In genomic region chr10:13809447-13809846, GRCh38 we compare ENCODE assay signal across 28 cellular contexts.
DNase-seq lines count a peak whose midpoint lies in the region; ATAC-seq, FAIRE-seq and TF ChIP-seq lines count a peak whose summit lies in the region.
"Had no signal": no experiment of that assay in that cellular context is flagged by ENCODE, and none has a peak within 500 bp of the region (broad histone marks: within the 10 kb centered on the region; RNA-seq: fewer than 3 reads in every experiment).

No MANE protein-coding gene starts in this region.

- H3K9me3 Mint-ChIP-seq in GM23338 (no peaks in the 10 kb centered on the region), astrocyte (ENCODE audit: unreplicated experiment) (no peaks in the 10 kb centered on the region), progenitor cell of endocrine pancreas (ENCODE audit: low read depth) (no peaks in the 10 kb centered on the region), T-cell (no peaks in the 10 kb centered on the region)
- H3K9me3 Mint-ChIP-seq: activated CD4-positive, alpha-beta memory T cell treated with anti-CD3 and anti-CD28 coated beads for 36 hours; CD4-positive, alpha-beta T cell; T-helper 1 cell treated with Interleukin-12 subunit alpha and Interleukin-12 subunit beta and Interleukin-4 antibody, amounts not matched to agents 30 μg/mL and 1 μg/mL, for 36 hours had no signal

- H3K4me1 Mint-ChIP-seq in GM23338 (peaks cover 29% of the 10 kb centered on the region), astrocyte (ENCODE audit: low read depth, unreplicated experiment) (peaks cover 24% of the 10 kb centered on the region), progenitor cell of endocrine pancreas (ENCODE audit: low read depth) (peaks cover 15% of the 10 kb centered on the region), T-cell (peaks cover 12 to 20% (median 18%) of the 10 kb centered on the region in 3 donors)

- H3K36me3 ChIP-seq in GM23338 (ENCODE audit: insufficient read depth) = no peaks in the 10 kb centered on the region
- peaks cover 4% of the 10 kb centered on the region for H3K36me3 ChIP-seq in astrocyte (ENCODE audit: insufficient read depth, low read length)
- no peaks in the 10 kb centered on the region for H3K36me3 ChIP-seq in iPS-18a (ENCODE audit: control insufficient read depth, low read depth, low read length)
- H3K36me3 ChIP-seq: right lobe of liver, SJSA1, suprapubic skin had no signal

- H4K20me1 ChIP-seq in GM23338 (replicated peaks; ENCODE audit: insufficient read depth) (no peaks in the 10 kb centered on the region), astrocyte (ENCODE audit: insufficient read depth, low read length) (peaks cover 29% of the 10 kb centered on the region)

- POLR2A ChIA-PET in T-cell (lab: Charles Lee) = no interaction called here

- H3K4me1 ChIP-seq in GM23338 (ENCODE audit: insufficient read depth) = peaks cover 24% of the 10 kb centered on the region
- H3K4me1 ChIP-seq in astrocyte (ENCODE audit: insufficient read depth, low read length) = peaks cover 17% of the 10 kb centered on the region
- H3K4me1 ChIP-seq in iPS-18a (ENCODE audit: control insufficient read depth, low read depth, low read length) = peaks cover 13% of the 10 kb centered on the region
- H3K4me1 ChIP-seq: lower lobe of right lung, right lobe of liver, SJSA1, suprapubic skin had no signal

- H3K9ac ChIP-seq in astrocyte (ENCODE audit: low read length) (peak overlapping the region; percentile 13), iPS-18a (ENCODE audit: low read length) (no peak overlapping the region)

- H3K27me3 Mint-ChIP-seq in GM23338 (ENCODE audit: insufficient read depth, low read depth, poor library complexity) = peaks cover 8% of the 10 kb centered on the region
- no peaks in the 10 kb centered on the region for H3K27me3 Mint-ChIP-seq in astrocyte (ENCODE audit: low read depth, unreplicated experiment)
- H3K27me3 Mint-ChIP-seq in progenitor cell of endocrine pancreas = no peaks in the 10 kb centered on the region
- H3K27me3 Mint-ChIP-seq in T-cell = no peaks in the 10 kb centered on the region
- H3K27me3 Mint-ChIP-seq: activated CD4-positive, alpha-beta memory T cell treated with anti-CD3 and anti-CD28 coated beads for 36 hours; CD4-positive, alpha-beta T cell had no signal

- H3K27me3 ChIP-seq in GM23338 (ENCODE audit: insufficient read depth) = no peaks in the 10 kb centered on the region
- no peaks in the 10 kb centered on the region for H3K27me3 ChIP-seq in astrocyte (ENCODE audit: insufficient read depth, low read length)
- H3K27me3 ChIP-seq in iPS-18a (ENCODE audit: control insufficient read depth, insufficient read depth, low read length) = no peaks in the 10 kb centered on the region
- H3K27me3 ChIP-seq: gastroesophageal sphincter, right lobe of liver, SJSA1, suprapubic skin had no signal

- H3K9me3 ChIP-seq in astrocyte (ENCODE audit: insufficient read depth, low read depth, low read length) = no peaks in the 10 kb centered on the region
- no peaks in the 10 kb centered on the region for H3K9me3 ChIP-seq in iPS-18a (ENCODE audit: control insufficient read depth, low read depth, low read length)
- H3K9me3 ChIP-seq: gastroesophageal sphincter, lower lobe of right lung, right lobe of liver, SJSA1, suprapubic skin had no signal

- no peaks in the 10 kb centered on the region for H3K36me3 Mint-ChIP-seq in GM23338 (ENCODE audit: low read depth)
- no peaks in the 10 kb centered on the region for H3K36me3 Mint-ChIP-seq in astrocyte (ENCODE audit: low read depth, unreplicated experiment)
- H3K36me3 Mint-ChIP-seq in progenitor cell of endocrine pancreas (ENCODE audit: insufficient read depth) = no peaks in the 10 kb centered on the region
- no peaks in the 10 kb centered on the region for H3K36me3 Mint-ChIP-seq in T-cell
- H3K36me3 Mint-ChIP-seq: activated CD4-positive, alpha-beta memory T cell treated with anti-CD3 and anti-CD28 coated beads for 36 hours had no signal

- H3K9me2 ChIP-seq in GM23338 (ENCODE audit: insufficient read depth) = no peaks in the 10 kb centered on the region

- H3K27ac Mint-ChIP-seq in GM23338 (peak overlapping the region; percentile 88), astrocyte (ENCODE audit: unreplicated experiment) (no peak overlapping the region), progenitor cell of endocrine pancreas (peak overlapping the region; percentile 88), T-cell (no peak overlapping the region)
- H3K27ac Mint-ChIP-seq: activated CD4-positive, alpha-beta memory T cell treated with anti-CD3 and anti-CD28 coated beads for 36 hours; CD4-positive, alpha-beta T cell; T-helper 1 cell treated with Interleukin-12 subunit alpha and Interleukin-12 subunit beta and Interleukin-4 antibody, amounts not matched to agents 30 μg/mL and 1 μg/mL, for 36 hours had no signal

- CTCF ChIA-PET in T-cell (lab: Charles Lee) = no interaction called here

- H3F3A ChIP-seq in GM23338 (replicated peaks; ENCODE audit: low read depth) = peaks cover 13% of the 10 kb centered on the region; the same call in 1 of the 2 replicates

- H2AFZ ChIP-seq in GM23338 (no peak overlapping the region), astrocyte (ENCODE audit: low read depth, low read length) (no peak overlapping the region)

- FAIRE-seq in astrocyte (lab: Jason Lieb, UNC) = no peak
- FAIRE-seq: GM12891, GM19239, K562, RCC 7860 had no signal

- TF ChIP-seq CTCF in GM23338 (conservative IDR thresholded peaks at IDR 0.05; ENCODE audit: low read depth in 2 of 2) = no peak
- no peak for TF ChIP-seq CTCF in astrocyte (IDR thresholded peaks at IDR 0.05; ENCODE audit: insufficient read depth, low read depth, low read length)
- TF ChIP-seq CTCF in progenitor cell of endocrine pancreas (IDR thresholded peaks at IDR 0.05; ENCODE audit: unreplicated experiment) = no peak

- H3K79me2 ChIP-seq in GM23338 (replicated peaks; ENCODE audit: insufficient read depth) (peaks cover 5% of the 10 kb centered on the region; the same call in 1 of the 2 replicates), astrocyte (ENCODE audit: insufficient read depth, low read length) (peaks cover 34% of the 10 kb centered on the region)

- peak; percentile 99 for ATAC-seq in GM23338
- no peak for ATAC-seq in HG03039 (IDR thresholded peaks at IDR 0.05; ENCODE audit: unreplicated experiment)
- no peak for ATAC-seq in T-cell (replicated peaks in 1 of 4)
- ATAC-seq: gastroesophageal sphincter, K562 had no signal

- H3K4me3 Mint-ChIP-seq in GM23338 = peak overlapping the region; percentile 21; the same call in 2 of the 3 replicates
- no peak overlapping the region for H3K4me3 Mint-ChIP-seq in astrocyte (ENCODE audit: unreplicated experiment)
- H3K4me3 Mint-ChIP-seq in progenitor cell of endocrine pancreas (ENCODE audit: low read depth) = no peak overlapping the region
- H3K4me3 Mint-ChIP-seq in T-cell = no peak overlapping the region
- H3K4me3 Mint-ChIP-seq: activated CD4-positive, alpha-beta memory T cell treated with anti-CD3 and anti-CD28 coated beads for 36 hours; CD4-positive, alpha-beta T cell; T-helper 1 cell treated with Interleukin-12 subunit alpha and Interleukin-12 subunit beta and Interleukin-4 antibody, amounts not matched to agents 30 μg/mL and 1 μg/mL, for 36 hours had no signal

- H3K27ac ChIP-seq in GM23338 (ENCODE audit: low read depth) = peak overlapping the region; percentile 91
- H3K27ac ChIP-seq in astrocyte (ENCODE audit: low read depth, low read length) = peak overlapping the region; percentile 27
- H3K27ac ChIP-seq in iPS-18a (ENCODE audit: low read length) = no peak overlapping the region
- H3K27ac ChIP-seq: lower lobe of right lung, SJSA1, suprapubic skin, VCaP had no signal

- peak; percentile 89 for DNase-seq in GM23338 (ENCODE audit: low spot score)
- DNase-seq in astrocyte (ENCODE audit: low read depth) = peak; percentile 24
- DNase-seq in progenitor cell of endocrine pancreas (ENCODE audit: low spot score, unreplicated experiment) = peak; percentile 20
- no peak for DNase-seq in NOMO-1 (lab: John Stamatoyannopoulos, UW; ENCODE audit: unreplicated experiment in 2 of 2)
- no peak for DNase-seq in dermis blood vessel endothelial cell
- no peak for DNase-seq in T-cell
- DNase-seq: activated CD4-positive, alpha-beta memory T cell treated with anti-CD3 and anti-CD28 coated beads for 36 hours; activated naive CD4-positive, alpha-beta T cell; amniotic stem cell; CD4-positive, alpha-beta T cell; central memory CD4-positive, alpha-beta T cell; lower lobe of right lung; NCI-H187 treated with DMSO at 0.1 percent for 48 hours; NCI-H226; occipital lobe; right lobe of liver; stimulated activated CD4-positive, alpha-beta T cell treated with anti-CD3 and anti-CD28 coated beads, Interleukin-15, amount 100 ng/mL, for 24 hours had no signal

- H3K4me3 ChIP-seq in GM23338 (no peak overlapping the region), astrocyte (ENCODE audit: insufficient read depth, low read depth, low read length) (no peak overlapping the region), iPS-18a (ENCODE audit: low read length) (peak overlapping the region; percentile 31)
- H3K4me3 ChIP-seq: gastroesophageal sphincter, K562, lower lobe of right lung, right lobe of liver, SJSA1, suprapubic skin had no signal

- H3K4me2 ChIP-seq in GM23338 (peak overlapping the region; percentile 58), astrocyte (ENCODE audit: low read length) (peak overlapping the region; percentile 52)

TF ChIP-seq in GM23338, 12 proteins besides CTCF, POLR2A, EP300 and RAD21:
- 0 out of 2 replicates have a peak, but pooled peaks have one; percentile 17 for TF ChIP-seq POLR2AphosphoS5 (IDR thresholded peaks at IDR 0.05; ENCODE audit: low read depth)
- TF ChIP-seq JUNB (IDR thresholded peaks at IDR 0.05; ENCODE audit: unreplicated experiment) = no peak
- TF ChIP-seq ZNF331 (CRISPR knock-in tag; IDR thresholded peaks at IDR 0.05; ENCODE audit: low read depth) = no peak

Comparison
In these comparisons a context has a peak if more than half of its experiments do, and no peak if none do; other contexts are left out.
1. DNase-seq: peak in GM23338 (single experiment), astrocyte (single experiment) and progenitor cell of endocrine pancreas (single experiment); none in NOMO-1 (0 of 2), dermis blood vessel endothelial cell (single experiment) and T-cell (0 of 34).
2. H3K27ac Mint-ChIP-seq: peak in GM23338 (single experiment) and progenitor cell of endocrine pancreas (single experiment); none in astrocyte (single experiment) and T-cell (0 of 2).